ENCODE assay signal across 21 cellular contexts in the genomic region with DNA sequence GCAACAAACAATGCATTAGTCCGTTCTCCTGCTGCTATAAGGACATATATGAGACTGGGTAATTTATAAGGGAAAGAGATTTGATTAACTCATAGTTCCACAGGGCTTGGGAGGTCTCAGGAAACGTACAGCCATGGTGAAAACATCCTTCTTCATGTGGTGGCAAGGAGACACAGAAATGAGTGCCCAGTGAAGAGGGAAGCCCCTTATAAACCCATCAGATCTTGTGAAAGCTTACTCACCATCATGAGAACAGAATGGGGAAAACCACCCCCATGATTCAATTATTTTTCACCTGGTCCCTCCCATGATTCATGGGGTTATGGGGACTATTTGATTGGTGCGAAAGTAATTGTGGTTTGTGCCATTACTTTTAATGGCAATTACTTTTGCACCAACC.
A peak's percentile ranks its signal among the peaks of the same experiment; 100 is the strongest.
DNase-seq lines count a peak whose midpoint lies in the region; ATAC-seq, FAIRE-seq and TF ChIP-seq lines count a peak whose summit lies in the region.
"Had no signal": no experiment of that assay in that cellular context is flagged by ENCODE, and none has a peak within 500 bp of the region (broad histone marks: within the 10 kb centered on the region; RNA-seq: fewer than 3 reads in every experiment).

No MANE protein-coding gene starts in this region.

- H3K4me1 Mint-ChIP-seq in T-cell, result no peaks in the 10 kb centered on the region
- H3K4me1 Mint-ChIP-seq: B cell had no signal

- BruUV-seq in GM12878 (replicated peaks; lab: Mats Ljungman, UMichigan), result no TSS peak

- no peak overlapping the region for H3K27ac Mint-ChIP-seq in T-cell
- H3K27ac Mint-ChIP-seq: B cell; CD4-positive, alpha-beta T cell; CD8-positive, alpha-beta T cell had no signal

- no peaks in the 10 kb centered on the region for H3K79me2 ChIP-seq in GM12878 (ENCODE audit: control insufficient read depth, insufficient read depth, low read length)

- CTCF ChIA-PET in GM12878 (lab: Yijun Ruan, JAX), result no interaction called here
- CTCF ChIA-PET in T-cell (lab: Charles Lee), result interaction anchor here in 1 of 2 donors (0.7 kb wide), 1 partner anchor 228 kb away, joined by 3 read pairs; no protein-coding TSS in a partner anchor

- no peaks in the 10 kb centered on the region for H4K20me1 ChIP-seq in GM12878 (ENCODE audit: control insufficient read depth, insufficient read depth)
- H4K20me1 ChIP-seq: BLaER1 treated with 17β-estradiol and CSF1 and Interleukin-3, amounts not matched to agents 10 nM and 100 nM had no signal

- intact Hi-C loops in GM12878 (cut with micrococcal nuclease; ENCODE audit: unreplicated experiment), result no loop called here

- H3K4me2 ChIP-seq in GM12878 (ENCODE audit: control insufficient read depth, insufficient read depth), result no peak overlapping the region
- H3K4me2 ChIP-seq: A549; BLaER1 treated with 17β-estradiol and CSF1 and Interleukin-3, amounts not matched to agents 10 nM and 100 nM had no signal

- H3K27ac ChIP-seq in GM12878 (ENCODE audit: control insufficient read depth, insufficient read depth), result no peak overlapping the region
- H3K27ac ChIP-seq: 22Rv1; A549; BLaER1 treated with 17β-estradiol and CSF1 and Interleukin-3, amounts not matched to agents 10 nM and 100 nM; C4-2B had no signal

- no peak for TF ChIP-seq CTCF in GM12865 (IDR thresholded peaks at IDR 0.05; ENCODE audit: insufficient read depth, low read depth, low read length, missing control alignments)
- TF ChIP-seq CTCF in GM12878 (IDR thresholded peaks at IDR 0.05 in 2 of 3, conservative IDR thresholded peaks at IDR 0.05 in 1 of 3; ENCODE audit: control insufficient read depth in 2 of 3, extremely low read depth in 1 of 3, insufficient read depth in 1 of 3, low read depth in 3 of 3, low read length in 3 of 3), result no peak

- H2AFZ ChIP-seq in GM12878 (ENCODE audit: control insufficient read depth, low read depth, low read length), result no peak overlapping the region

- RAD21 ChIA-PET in GM12878 (lab: Charles Lee; ENCODE audit: unreplicated experiment), result no interaction called here

- H3K4me1 ChIP-seq in GM12878 (ENCODE audit: control insufficient read depth, insufficient read depth, low read length), result no peaks in the 10 kb centered on the region
- H3K4me1 ChIP-seq: A549; BLaER1 treated with 17β-estradiol and CSF1 and Interleukin-3, amounts not matched to agents 10 nM and 100 nM; Caco-2 had no signal

- H3K36me3 ChIP-seq in GM12878 (ENCODE audit: control insufficient read depth in 2 of 2, insufficient read depth in 2 of 2, low read length in 1 of 2), result no peaks in the 10 kb centered on the region
- H3K36me3 ChIP-seq: BLaER1 treated with 17β-estradiol and CSF1 and Interleukin-3, amounts not matched to agents 10 nM and 100 nM had no signal

- H3K4me3 ChIP-seq in GM12865 (ENCODE audit: low read depth, low read length) (no peak overlapping the region), GM12878 (no peak overlapping the region)
- H3K4me3 ChIP-seq: A549; BLaER1 treated with 17β-estradiol and CSF1 and Interleukin-3, amounts not matched to agents 10 nM and 100 nM had no signal

- TF ChIP-seq RAD21 in GM12878 (IDR thresholded peaks at IDR 0.05; ENCODE audit: insufficient read depth, low read depth, low read length), result no peak

- H3K9ac ChIP-seq in GM12878 (ENCODE audit: control insufficient read depth, insufficient read depth, low read length), result no peak overlapping the region
- H3K9ac ChIP-seq: BLaER1 treated with 17β-estradiol and CSF1 and Interleukin-3, amounts not matched to agents 10 nM and 100 nM had no signal

- H3K9me3 ChIP-seq in GM12878 (replicated peaks; ENCODE audit: control insufficient read depth, insufficient read depth, low read length), result no peaks in the 10 kb centered on the region
- H3K9me3 ChIP-seq: A549; BLaER1 treated with 17β-estradiol and CSF1 and Interleukin-3, amounts not matched to agents 10 nM and 100 nM; Caco-2 had no signal

- H3K27me3 ChIP-seq in GM12878 (replicated peaks in 1 of 2; ENCODE audit: control insufficient read depth in 2 of 2, insufficient read depth in 2 of 2, low read length in 1 of 2), result no peaks in the 10 kb centered on the region
- H3K27me3 ChIP-seq: BLaER1 treated with 17β-estradiol and CSF1 and Interleukin-3, amounts not matched to agents 10 nM and 100 nM had no signal

- TF ChIP-seq POLR2A in GM12878 (IDR thresholded peaks at IDR 0.05; ENCODE audit: low read depth, low read length), result no peak

- no peak for TF ChIP-seq EP300 in GM12878 (IDR thresholded peaks at IDR 0.05; ENCODE audit: borderline replicate concordance in 1 of 2, control insufficient read depth in 1 of 2, low read depth in 2 of 2, low read length in 2 of 2)

- H3K27me3 Mint-ChIP-seq in T-cell, result no peaks in the 10 kb centered on the region
- H3K27me3 Mint-ChIP-seq: B cell; CD4-positive, alpha-beta T cell had no signal

- H3K4me3 Mint-ChIP-seq in T-cell, result no peak overlapping the region
- H3K4me3 Mint-ChIP-seq: B cell; CD4-positive, alpha-beta T cell; CD8-positive, alpha-beta T cell had no signal

- no peak for FAIRE-seq in GM12878 (lab: Jason Lieb, UNC)
- FAIRE-seq: A549, D721Med, G401.6, GM12891 had no signal

- ATAC-seq in GM18868 (IDR thresholded peaks at IDR 0.05; ENCODE audit: unreplicated experiment) (peak; percentile 69), GM12878 (peak; percentile 65), T-cell (replicated peaks in 1 of 4) (no peak), GM21360 (IDR thresholded peaks at IDR 0.05; ENCODE audit: unreplicated experiment) (no peak)
- ATAC-seq: A549; CD8-positive, alpha-beta T cell had no signal

- SMC1A ChIA-PET in GM12878 (lab: Charles Lee; ENCODE audit: uncharacterized antibody, unreplicated experiment), result interaction anchor here (0.7 to 1.5 kb wide), 3 partner anchors 12 to 37 kb away, joined by 3 to 4 read pairs (median 3); no protein-coding TSS in a partner anchor

- peaks cover 0 to 6% (median 4%) of the 10 kb centered on the region in 3 donors for H3K9me3 Mint-ChIP-seq in T-cell

- in situ Hi-C loops in GM12878 (cut with MboI), result no loop called here

- DNase-seq in GM12865 (ENCODE audit: low read depth) (peak; percentile 9), GM12878 (ENCODE audit: low read depth, low spot score) (no peak), SHP77 (lab: John Stamatoyannopoulos, UW) (no peak), T-cell (no peak)
- DNase-seq: AML-193; Caco-2; Calu3; CD4-positive, alpha-beta T cell; CD8-positive, alpha-beta T cell; DMS79 treated with DMSO at 0.1 percent for 48 hours; GF-D8 had no signal

- 13% methylated on average over 3 of the region's 3 CpGs for WGBS in GM12878 (ENCODE audit: insufficient coverage, insufficient replicate concordance, low lambda C conversion rate, missing lambda C conversion rate)

- POLR2A ChIA-PET in GM12878 (lab: Charles Lee) (no interaction called here), T-cell (lab: Charles Lee) (no interaction called here)

- H3K36me3 Mint-ChIP-seq in T-cell, result no peaks in the 10 kb centered on the region
- H3K36me3 Mint-ChIP-seq: CD8-positive, alpha-beta T cell had no signal

TF ChIP-seq in GM12878, 131 proteins besides CTCF, POLR2A, EP300 and RAD21 (continues in another document):
- TF ChIP-seq TCF12 (IDR thresholded peaks at IDR 0.05; ENCODE audit: low read depth, low read length) (no peak), MYC (IDR thresholded peaks at IDR 0.05; ENCODE audit: insufficient read depth, insufficient read length, insufficient replicate concordance, low read length, severe bottlenecking) (no peak), GABPA (IDR thresholded peaks at IDR 0.05; ENCODE audit: low read depth) (no peak), RB1 (IDR thresholded peaks at IDR 0.05; ENCODE audit: borderline replicate concordance) (no peak), STAT3 (IDR thresholded peaks at IDR 0.05; ENCODE audit: low read depth, low read length) (no peak), MTA2 (IDR thresholded peaks at IDR 0.05; ENCODE audit: low read depth) (peak; percentile 83), IKZF1 (conservative IDR thresholded peaks at IDR 0.05) (no peak), CHD1 (IDR thresholded peaks at IDR 0.05; ENCODE audit: low read depth, low read length) (no peak), BACH1 (IDR thresholded peaks at IDR 0.05; ENCODE audit: borderline replicate concordance) (no peak), ASH2L (IDR thresholded peaks at IDR 0.05; ENCODE audit: borderline replicate concordance, low read depth) (no peak), YY1 (IDR thresholded peaks at IDR 0.05; ENCODE audit: low read depth, low read length) (no peak)
- TF ChIP-seq, protein P1, sequence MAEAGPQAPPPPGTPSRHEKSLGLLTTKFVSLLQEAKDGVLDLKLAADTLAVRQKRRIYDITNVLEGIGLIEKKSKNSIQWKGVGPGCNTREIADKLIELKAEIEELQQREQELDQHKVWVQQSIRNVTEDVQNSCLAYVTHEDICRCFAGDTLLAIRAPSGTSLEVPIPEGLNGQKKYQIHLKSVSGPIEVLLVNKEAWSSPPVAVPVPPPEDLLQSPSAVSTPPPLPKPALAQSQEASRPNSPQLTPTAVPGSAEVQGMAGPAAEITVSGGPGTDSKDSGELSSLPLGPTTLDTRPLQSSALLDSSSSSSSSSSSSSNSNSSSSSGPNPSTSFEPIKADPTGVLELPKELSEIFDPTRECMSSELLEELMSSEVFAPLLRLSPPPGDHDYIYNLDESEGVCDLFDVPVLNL (IDR thresholded peaks at IDR 0.05; ENCODE audit: low read depth, low read length), result no peak
- TF ChIP-seq, protein P2, sequence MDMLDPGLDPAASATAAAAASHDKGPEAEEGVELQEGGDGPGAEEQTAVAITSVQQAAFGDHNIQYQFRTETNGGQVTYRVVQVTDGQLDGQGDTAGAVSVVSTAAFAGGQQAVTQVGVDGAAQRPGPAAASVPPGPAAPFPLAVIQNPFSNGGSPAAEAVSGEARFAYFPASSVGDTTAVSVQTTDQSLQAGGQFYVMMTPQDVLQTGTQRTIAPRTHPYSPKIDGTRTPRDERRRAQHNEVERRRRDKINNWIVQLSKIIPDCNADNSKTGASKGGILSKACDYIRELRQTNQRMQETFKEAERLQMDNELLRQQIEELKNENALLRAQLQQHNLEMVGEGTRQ (IDR thresholded peaks at IDR 0.05; ENCODE audit: borderline replicate concordance, low read depth, low read length), result no peak
- TF ChIP-seq, protein P3, sequence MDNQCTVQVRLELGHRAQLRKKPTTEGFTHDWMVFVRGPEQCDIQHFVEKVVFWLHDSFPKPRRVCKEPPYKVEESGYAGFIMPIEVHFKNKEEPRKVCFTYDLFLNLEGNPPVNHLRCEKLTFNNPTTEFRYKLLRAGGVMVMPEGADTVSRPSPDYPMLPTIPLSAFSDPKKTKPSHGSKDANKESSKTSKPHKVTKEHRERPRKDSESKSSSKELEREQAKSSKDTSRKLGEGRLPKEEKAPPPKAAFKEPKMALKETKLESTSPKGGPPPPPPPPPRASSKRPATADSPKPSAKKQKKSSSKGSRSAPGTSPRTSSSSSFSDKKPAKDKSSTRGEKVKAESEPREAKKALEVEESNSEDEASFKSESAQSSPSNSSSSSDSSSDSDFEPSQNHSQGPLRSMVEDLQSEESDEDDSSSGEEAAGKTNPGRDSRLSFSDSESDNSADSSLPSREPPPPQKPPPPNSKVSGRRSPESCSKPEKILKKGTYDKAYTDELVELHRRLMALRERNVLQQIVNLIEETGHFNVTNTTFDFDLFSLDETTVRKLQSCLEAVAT (IDR thresholded peaks at IDR 0.05), result no peak

Comparison
In these comparisons a context has a peak if more than half of its experiments do, and no peak if none do; other contexts are left out.
1. ATAC-seq: peak in GM18868 (single experiment) and GM12878 (single experiment); none in T-cell (0 of 4) and GM21360 (single experiment).